In the genomic region with DNA sequence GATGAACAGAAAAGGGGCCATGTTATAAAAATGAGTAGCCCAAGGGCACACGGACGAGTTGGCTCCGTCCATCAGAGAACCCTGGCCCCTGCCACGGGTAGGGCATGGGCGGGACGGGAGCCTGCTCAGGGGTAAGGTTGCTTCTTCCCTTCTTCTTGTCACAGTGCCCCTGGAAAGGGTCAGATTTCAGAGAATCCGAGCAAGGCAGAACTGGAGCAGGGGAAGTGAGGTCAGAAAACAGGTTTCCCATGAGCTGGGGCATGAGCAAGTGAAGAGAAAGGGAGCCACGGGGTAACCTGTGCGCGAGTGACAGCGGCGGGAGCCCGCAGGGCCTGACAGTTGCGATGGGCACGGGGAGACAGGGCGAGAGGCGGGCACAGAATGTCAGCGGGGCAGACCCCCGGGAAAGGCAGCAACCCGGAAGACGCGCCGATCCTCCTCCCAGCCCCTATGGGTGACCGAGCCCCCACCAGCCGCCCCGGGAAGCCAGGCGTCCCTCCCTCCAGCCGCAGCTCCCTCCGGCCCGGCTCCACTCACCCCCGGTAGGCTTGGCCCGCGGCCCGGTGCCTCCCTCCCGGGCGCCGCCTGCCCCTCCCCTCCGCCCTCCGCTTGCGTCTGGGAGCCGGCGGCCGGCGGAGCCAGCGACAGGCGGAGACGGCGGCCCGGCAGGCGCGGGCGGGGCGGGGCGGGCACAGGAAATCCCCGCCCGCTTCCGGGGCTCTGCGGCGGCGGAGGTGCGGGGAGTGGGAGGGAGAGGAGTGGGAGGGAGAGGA, we compare ENCODE assay signal across 8 cellular contexts. TPM values are rescaled to one million over a fixed set of nuclear protein-coding genes. Genes with fewer than 3 reads are reported as not detected.
A peak's percentile ranks its signal among the peaks of the same experiment; 100 is the strongest.
DNase-seq lines count a peak whose midpoint lies in the region; ATAC-seq and TF ChIP-seq lines count a peak whose summit lies in the region.

Gene ZNF641 (minus strand): TSS at position 671 of the 773 bp plus-strand sequence. CDS start 2,829 bp downstream, outside the sequence.

- H3K36me3 ChIP-seq in SJSA1, result peaks cover 27% of the 10 kb centered on the region
- peaks cover 26% of the 10 kb centered on the region for H3K36me3 ChIP-seq in suprapubic skin

- intact Hi-C loops in activated naive CD4-positive, alpha-beta T cell treated with anti-CD3 and anti-CD28 coated beads for 36 hours (cut with micrococcal nuclease), result loop anchor here (1.0 to 10.0 kb wide), 5 partner anchors 66 to 644 kb away; partner anchors contain the start of genes CCNT1 and RPAP3

- no peaks in the 10 kb centered on the region for H3K9me3 Mint-ChIP-seq in IgD-negative memory B cell
- H3K9me3 Mint-ChIP-seq in activated naive CD4-positive, alpha-beta T cell treated with anti-CD3 and anti-CD28 coated beads for 36 hours, result no peaks in the 10 kb centered on the region

- no peak for TF ChIP-seq CTCF in suprapubic skin (IDR thresholded peaks at IDR 0.05)

- DNase-seq in DMS79 treated with DMSO at 0.1 percent for 48 hours (lab: John Stamatoyannopoulos, UW) (peak; percentile 62), SJSA1 (ENCODE audit: low read depth in 1 of 2, low spot score in 2 of 2) (peak; percentile 55 to 72), globus pallidus (ENCODE audit: low spot score) (peak; percentile 86), occipital lobe (lab: John Stamatoyannopoulos, UW) (peak; percentile 69), suprapubic skin (ENCODE audit: low spot score in 2 of 2) (peak; percentile 85 to 87)
- peak; percentile 79 for DNase-seq in activated naive CD4-positive, alpha-beta T cell treated with anti-CD3 and anti-CD28 coated beads for 36 hours

- no peak for TF ChIP-seq POLR2A in suprapubic skin (IDR thresholded peaks at IDR 0.05)

- H3K27ac Mint-ChIP-seq in IgD-negative memory B cell, result peak within 1 kb of the TSS; percentile 89 to 99 (median 92)
- H3K27ac Mint-ChIP-seq in activated naive CD4-positive, alpha-beta T cell treated with anti-CD3 and anti-CD28 coated beads for 36 hours, result peak within 1 kb of the TSS; percentile 81

- H3K4me3 ChIP-seq in SJSA1 (peak within 1 kb of the TSS; percentile 95), suprapubic skin (peak within 1 kb of the TSS; percentile 92)

- H3K9me3 ChIP-seq in SJSA1 (replicated peaks) (0 out of 2 replicates have a peak, but pooled peaks cover 3% of the 10 kb centered on the region), suprapubic skin (no peaks in the 10 kb centered on the region)

- no peak for TF ChIP-seq EP300 in suprapubic skin (IDR thresholded peaks at IDR 0.05)

- peaks cover 6% of the 10 kb centered on the region for H3K36me3 Mint-ChIP-seq in IgD-negative memory B cell
- H3K36me3 Mint-ChIP-seq in activated naive CD4-positive, alpha-beta T cell treated with anti-CD3 and anti-CD28 coated beads for 36 hours (ENCODE audit: low read depth), result peaks cover 14% of the 10 kb centered on the region

- whole genome bisulfite sequencing in suprapubic skin, result 0% methylated on average over 15 of the region's 61 CpGs

- ATAC-seq in GM21528 (IDR thresholded peaks at IDR 0.05; ENCODE audit: low FRiP score, unreplicated experiment), result peak; percentile 87

- H3K27me3 ChIP-seq in SJSA1 (replicated peaks) (0 out of 2 replicates have a peak, but pooled peaks cover 2% of the 10 kb centered on the region), suprapubic skin (no peaks in the 10 kb centered on the region)

- H3K4me1 Mint-ChIP-seq in IgD-negative memory B cell, result peaks cover 9 to 22% (median 14%) of the 10 kb centered on the region in 3 donors
- H3K4me1 Mint-ChIP-seq in activated naive CD4-positive, alpha-beta T cell treated with anti-CD3 and anti-CD28 coated beads for 36 hours (ENCODE audit: low read depth), result peaks cover 24% of the 10 kb centered on the region

- H3K27me3 Mint-ChIP-seq in IgD-negative memory B cell, result no peaks in the 10 kb centered on the region
- no peaks in the 10 kb centered on the region for H3K27me3 Mint-ChIP-seq in activated naive CD4-positive, alpha-beta T cell treated with anti-CD3 and anti-CD28 coated beads for 36 hours (ENCODE audit: low read depth)

- H3K4me3 Mint-ChIP-seq in IgD-negative memory B cell, result peak within 1 kb of the TSS; percentile 95 to 99 (median 98)
- peak within 1 kb of the TSS; percentile 91 for H3K4me3 Mint-ChIP-seq in activated naive CD4-positive, alpha-beta T cell treated with anti-CD3 and anti-CD28 coated beads for 36 hours

- CTCF ChIA-PET in activated naive CD4-positive, alpha-beta T cell treated with anti-CD3 and anti-CD28 coated beads for 36 hours (lab: Charles Lee), result interaction anchor here (1.2 kb wide), 1 partner anchor 267 kb away, joined by 3 read pairs; no protein-coding TSS in a partner anchor

- peak within 1 kb of the TSS; percentile 69 for H3K27ac ChIP-seq in SJSA1
- H3K27ac ChIP-seq in suprapubic skin, result peak within 1 kb of the TSS; percentile 93

- H3K4me1 ChIP-seq in SJSA1 (replicated peaks) (peaks cover 11% of the 10 kb centered on the region), suprapubic skin (peaks cover 24% of the 10 kb centered on the region)

RNA-seq across cellular contexts. Expression of gene ZNF641, which starts in this region (rescaled TPM):
- polyA plus RNA-seq in IgD-negative memory B cell, result 11.1 TPM
- 9.9 and 12.8 TPM in 2 replicates for total RNA-seq in SJSA1 (2014; rRNA removed; shearing (Covaris generic))
- total RNA-seq in activated naive CD4-positive, alpha-beta T cell treated with anti-CD3 and anti-CD28 coated beads for 36 hours, result 1 to 10 TPM; 3.5 to 6.0 TPM
- 50.5 TPM for total RNA-seq in occipital lobe
- 10 to 100 TPM; 10.2 to 15.4 (median 13.2) TPM for total RNA-seq in suprapubic skin

Comparison
In these comparisons a context has a peak if more than half of its experiments do, and no peak if none do; other contexts are left out.
1. Peak in every context shown above with its lines: DNase-seq, ATAC-seq, H3K4me3 ChIP-seq and H3K27ac ChIP-seq.